ENCODE assay signal across 25 cellular contexts in genomic region chr11:103988595-103988969, GRCh38. TPM values are rescaled to one million over a fixed set of nuclear protein-coding genes. Genes with fewer than 3 reads are reported as not detected.
DNase-seq lines count a peak whose midpoint lies in the region; ATAC-seq and TF ChIP-seq lines count a peak whose summit lies in the region.
"Had no signal": no experiment of that assay in that cellular context is flagged by ENCODE, and none has a peak within 500 bp of the region (broad histone marks: within the 10 kb centered on the region; RNA-seq: fewer than 3 reads in every experiment).

No MANE protein-coding gene starts in this region.

- peak overlapping the region; percentile 49 for H2BK120ac ChIP-seq in IMR-90 (ENCODE audit: low read depth, low read length)

- dilution Hi-C loops in IMR-90 (cut with HindIII; ENCODE audit: low sequenced_read_pairs, unreplicated experiment), result no loop called here

- in situ Hi-C loops in IMR-90 (cut with MboI; ENCODE audit: low sequenced_read_pairs) (no loop called here), brain microvascular endothelial cell (cut with HindIII; ENCODE audit: low pct_ligation_motif_present, low sequenced_read_pairs) (no loop called here)

- H3K14ac ChIP-seq in IMR-90 (replicated peaks; ENCODE audit: low read depth, low read length), result peak overlapping the region; percentile 23

- no peak for TF ChIP-seq EP300 in stomach (IDR thresholded peaks at IDR 0.05)

- peak overlapping the region in 1 of 2 experiments; percentile 32; a peak in 1 of 4 replicates for H4K8ac ChIP-seq in IMR-90 (ENCODE audit: low read depth in 2 of 2, low read length in 2 of 2)

- H3K18ac ChIP-seq in IMR-90 (ENCODE audit: low read depth, low read length), result peak overlapping the region; percentile 40

- no TSS peak for BruUV-seq in IMR-90 (replicated peaks; lab: Mats Ljungman, UMichigan)

- TF ChIP-seq POLR2A in IMR-90 (IDR thresholded peaks at IDR 0.05; ENCODE audit: low read depth, low read length) (no peak), stomach (IDR thresholded peaks at IDR 0.05) (no peak)

- H3K4me2 ChIP-seq in IMR-90 (ENCODE audit: low read depth, low read length), result peak overlapping the region; percentile 20; the same call in 1 of the 2 replicates

- H3K27ac ChIP-seq in IMR-90 (ENCODE audit: insufficient read depth, low read length) (peak overlapping the region; percentile 75; the same call in 1 of the 2 replicates), brain microvascular endothelial cell (no peak overlapping the region), foreskin keratinocyte (no peak overlapping the region), stomach (no peak overlapping the region)
- H3K27ac ChIP-seq: gastrocnemius medialis, left ventricle myocardium inferior, tibial artery had no signal

- POLR2A ChIA-PET in IMR-90 (lab: Charles Lee; ENCODE audit: unreplicated experiment), result no interaction called here

- H4K91ac ChIP-seq in IMR-90 (ENCODE audit: insufficient read depth, low read depth, low read length), result peak overlapping the region; percentile 57; the same call in 1 of the 2 replicates

- no peak overlapping the region for H3K23ac ChIP-seq in IMR-90 (ENCODE audit: low read depth, low read length)

- no peaks in the 10 kb centered on the region for H3K9me3 ChIP-seq in IMR-90 (ENCODE audit: control insufficient read depth, insufficient read depth, low read length)
- no peaks in the 10 kb centered on the region for H3K9me3 ChIP-seq in stomach
- H3K9me3 ChIP-seq: gastrocnemius medialis, left ventricle myocardium inferior, MG63, tibial artery had no signal

- H3K36me3 ChIP-seq in IMR-90 (ENCODE audit: control insufficient read depth, insufficient read depth, low read length) (no peaks in the 10 kb centered on the region), brain microvascular endothelial cell (replicated peaks) (no peaks in the 10 kb centered on the region), stomach (no peaks in the 10 kb centered on the region)
- H3K36me3 ChIP-seq: gastrocnemius medialis, left ventricle myocardium inferior, MG63 had no signal

- no peak overlapping the region for H2AK9ac ChIP-seq in IMR-90 (replicated peaks; ENCODE audit: low read depth, low read length, poor library complexity)

- no peak for TF ChIP-seq RAD21 in IMR-90 (IDR thresholded peaks at IDR 0.05; ENCODE audit: low read length)

- intact Hi-C loops in IMR-90 (cut with micrococcal nuclease) (no loop called here), stomach (cut with DNase I; ENCODE audit: low total_unique reads) (no loop called here)

- H3K27me3 ChIP-seq in IMR-90 (ENCODE audit: control insufficient read depth, insufficient read depth, low read length) (no peaks in the 10 kb centered on the region; the same call in 1 of the 2 replicates), brain microvascular endothelial cell (replicated peaks) (no peaks in the 10 kb centered on the region), foreskin keratinocyte (no peaks in the 10 kb centered on the region), stomach (no peaks in the 10 kb centered on the region)
- H3K27me3 ChIP-seq: gastrocnemius medialis, MG63, tibial artery had no signal

- H3K4me3 ChIP-seq in AG10803 (ENCODE audit: low read length) (no peak overlapping the region), IMR-90 (ENCODE audit: insufficient read depth, low read depth, low read length) (no peak overlapping the region), brain microvascular endothelial cell (ENCODE audit: low read depth, low read length) (no peak overlapping the region), stomach (no peak overlapping the region)
- H3K4me3 ChIP-seq: gastrocnemius medialis, left ventricle myocardium inferior, MG63, tibial artery had no signal

- peak overlapping the region; percentile 65 for H3K4ac ChIP-seq in IMR-90 (ENCODE audit: low read depth, low read length)

- CTCF ChIA-PET in IMR-90 (lab: Yijun Ruan, JAX), result interaction anchor here (1.0 to 1.5 kb wide), 3 partner anchors 10 to 416 kb away, joined by 3 to 6 read pairs (median 3); partner anchors contain the start of gene PDGFD

- ATAC-seq in IMR-90 (ENCODE audit: low read depth) (peak; percentile 88), foreskin keratinocyte (peak; percentile 85), HG03378 (IDR thresholded peaks at IDR 0.05; ENCODE audit: unreplicated experiment) (no peak), HG03025 (IDR thresholded peaks at IDR 0.05; ENCODE audit: low FRiP score, unreplicated experiment) (no peak)
- ATAC-seq: activated CD8-positive, alpha-beta T cell treated with anti-CD3 and anti-CD28 coated beads, Interleukin-2, amount 10 ng/mL, durations not matched to agents 7 days and 5 days; activated T-cell treated with anti-CD3 and anti-CD28 coated beads, Interleukin-2, amount 50 U/mL, for 4 hours; gastrocnemius medialis; stimulated activated memory B cell treated with anti-CD40 and anti-IgM and Interleukin-4, amounts not matched to agents 10 μg/mL and 1 μg/mL and 100 μg/mL, for 72 hours had no signal

- peaks cover 13% of the 10 kb centered on the region for H3K4me1 ChIP-seq in IMR-90 (ENCODE audit: control insufficient read depth, insufficient read depth, low read length)
- no peaks in the 10 kb centered on the region for H3K4me1 ChIP-seq in foreskin keratinocyte
- peaks cover 0 to 3% (median 0%) of the 10 kb centered on the region in 4 donors for H3K4me1 ChIP-seq in stomach
- H3K4me1 ChIP-seq: gastrocnemius medialis, left ventricle myocardium inferior, tibial artery had no signal

- H2AFZ ChIP-seq in IMR-90 (replicated peaks; ENCODE audit: low read length, poor library complexity), result no peak overlapping the region

- H4K5ac ChIP-seq in IMR-90 (ENCODE audit: low read depth, low read length), result peak overlapping the region; percentile 53

- TF ChIP-seq CTCF in AG10803 (conservative IDR thresholded peaks at IDR 0.05; ENCODE audit: low read length) (no peak), IMR-90 (conservative IDR thresholded peaks at IDR 0.05; ENCODE audit: low read depth, low read length) (no peak), brain microvascular endothelial cell (IDR thresholded peaks at IDR 0.05; ENCODE audit: low read depth, low read length, missing control alignments) (no peak), foreskin keratinocyte (conservative IDR thresholded peaks at IDR 0.05) (no peak), stomach (IDR thresholded peaks at IDR 0.05) (no peak)

- H2AK5ac ChIP-seq in IMR-90 (ENCODE audit: low read depth, low read length), result no peak overlapping the region

- no peaks in the 10 kb centered on the region for H3K79me1 ChIP-seq in IMR-90 (ENCODE audit: low read depth in 1 of 2, low read length in 2 of 2)

- H3K9ac ChIP-seq in IMR-90 (ENCODE audit: low read depth, low read length), result no peak overlapping the region

- H3K56ac ChIP-seq in IMR-90 (ENCODE audit: extremely low read depth, insufficient read depth, low read length), result no peak overlapping the region

- DNase-seq in AG10803 (ENCODE audit: low read depth) (peak; percentile 55), IMR-90 (peak; percentile 85), brain microvascular endothelial cell (peak; percentile 60), foreskin keratinocyte (peak; percentile 27 to 54), stomach (no peak)
- DNase-seq in activated naive CD4-positive, alpha-beta T cell (lab: John Stamatoyannopoulos, UW), result no peak
- DNase-seq: activated CD8-positive, alpha-beta T cell treated with anti-CD3 and anti-CD28 coated beads, Interleukin-2, amount 10 ng/mL, durations not matched to agents 7 days and 5 days; activated naive CD8-positive, alpha-beta T cell treated with anti-CD3 and anti-CD28 coated beads, Interleukin-2, amount 10 ng/mL, durations not matched to agents 7 days and 5 days; activated T-cell treated with anti-CD3 and anti-CD28 coated beads, Interleukin-2, amount 50 U/mL, for 4 hours; CD8-positive, alpha-beta memory T cell; central memory CD4-positive, alpha-beta T cell; effector memory CD4-positive, alpha-beta T cell; gastrocnemius medialis; left ventricle myocardium inferior; MG63; NCI-H187; NCI-H446 treated with DMSO at 0.1 percent for 48 hours; retina; SHP77; tibial artery had no signal

- H4K20me1 ChIP-seq in IMR-90 (ENCODE audit: insufficient read depth, low read length), result no peaks in the 10 kb centered on the region

- no peaks in the 10 kb centered on the region for H3K9me1 ChIP-seq in IMR-90 (ENCODE audit: insufficient read depth, low read length)

- no CpG with 5 or more reads among the region's 4 CpGs for WGBS in IMR-90 (ENCODE audit: extremely low coverage in 2 of 2, insufficient read length in 1 of 2), 2 experiments
- WGBS in stomach, 5 donors, result 56 to 71% (median 62%) methylated on average over 4 of the region's 4 CpGs

- H2BK5ac ChIP-seq in IMR-90 (ENCODE audit: low read depth, low read length, poor library complexity, severe bottlenecking), result peak overlapping the region; percentile 53

- H2BK20ac ChIP-seq in IMR-90 (ENCODE audit: low read depth, low read length), result peak overlapping the region; percentile 73; the same call in 1 of the 2 replicates

- H2BK15ac ChIP-seq in IMR-90 (ENCODE audit: low read depth, low read length), result no peak overlapping the region; the same call in 2 of the 3 replicates

TF ChIP-seq in IMR-90, 13 proteins besides CTCF, POLR2A, EP300 and RAD21:
- no peak for TF ChIP-seq MXI1 (IDR thresholded peaks at IDR 0.05; ENCODE audit: borderline replicate concordance, low read depth, low read length)
- TF ChIP-seq NFE2L2 (IDR thresholded peaks at IDR 0.05; ENCODE audit: low read depth, low read length), result no peak
- no peak for TF ChIP-seq MAZ (IDR thresholded peaks at IDR 0.05; ENCODE audit: borderline replicate concordance, low read depth, low read length)
- TF ChIP-seq FOS (IDR thresholded peaks at IDR 0.05; ENCODE audit: low read depth, low read length), result peak; percentile 48; the same call in 1 of the 2 replicates
- TF ChIP-seq MAFK (IDR thresholded peaks at IDR 0.05; ENCODE audit: low read depth, low read length), result no peak
- TF ChIP-seq CEBPB (IDR thresholded peaks at IDR 0.05; ENCODE audit: low read depth, low read length), result peak; percentile 51
- TF ChIP-seq RCOR1 (IDR thresholded peaks at IDR 0.05; ENCODE audit: insufficient replicate concordance, low read length), result peak; percentile 27
- TF ChIP-seq BHLHE40 (IDR thresholded peaks at IDR 0.05; ENCODE audit: low read depth, low read length), result peak; percentile 21; the same call in 1 of the 2 replicates

RNA-seq across cellular contexts. Expression of gene DDI1, which starts 47.9 kb away (rescaled TPM):
- not detected in 2 replicates for total RNA-seq in IMR-90 (2012; rRNA removed)
- not detected in 2 replicates for polyA plus RNA-seq in IMR-90 (2012; rRNA removed)
- not detected in 2 replicates for polyA plus RNA-seq in IMR-90 (2012; cell fraction: cytosol; rRNA removed)
- polyA plus RNA-seq in IMR-90 (2012; cell fraction: nucleus; rRNA removed; ENCODE audit: low replicate concordance), result 0.02 TPM in 1 of 2 replicates, not detected in the other
- total RNA-seq in foreskin keratinocyte, result not detected in 2 replicates
- not detected in 2 replicates for polyA plus RNA-seq in foreskin keratinocyte
- total RNA-seq in stomach, result not detected
- polyA plus RNA-seq in stomach, result not detected
- total RNA-seq: activated CD8-positive, alpha-beta T cell treated with anti-CD3 and anti-CD28 coated beads, Interleukin-2, amount 10 ng/mL, durations not matched to agents 7 days and 5 days; activated naive CD8-positive, alpha-beta T cell treated with anti-CD3 and anti-CD28 coated beads, Interleukin-2, amount 10 ng/mL, durations not matched to agents 7 days and 5 days; activated T-cell treated with anti-CD3 and anti-CD28 coated beads, Interleukin-2, amount 50 U/mL, for 4 hours; CD8-positive, alpha-beta memory T cell; gastrocnemius medialis; left ventricle myocardium inferior; mucosa of gallbladder; T-helper 1 cell treated with Interleukin-12 subunit alpha and Interleukin-12 subunit beta and Interleukin-4 antibody, amounts not matched to agents 30 ng/mL and 1 ng/mL, for 36 hours had no signal

Comparison
In these comparisons a context has a peak if more than half of its experiments do, and no peak if none do; other contexts are left out.
1. DNase-seq: peak in AG10803 (single experiment), IMR-90 (single experiment), brain microvascular endothelial cell (single experiment) and foreskin keratinocyte (2 of 2); none in stomach (single experiment) and activated naive CD4-positive, alpha-beta T cell (0 of 4).
2. ATAC-seq: peak in IMR-90 (single experiment) and foreskin keratinocyte (single experiment); none in HG03378 (single experiment) and HG03025 (single experiment).